19 cellular contexts compared by ENCODE assay signal in genomic region chr5:69131304-69131703, GRCh38. TPM values are rescaled to one million over a fixed set of nuclear protein-coding genes. Genes with fewer than 3 reads are reported as not detected.
DNase-seq lines count a peak whose midpoint lies in the region; TF ChIP-seq lines count a peak whose summit lies in the region.
"Had no signal": no experiment of that assay in that cellular context is flagged by ENCODE, and none has a peak within 500 bp of the region (broad histone marks: within the 10 kb centered on the region; RNA-seq: fewer than 3 reads in every experiment).

No MANE protein-coding gene starts in this region.

- H3K4me1 Mint-ChIP-seq in activated naive CD4-positive, alpha-beta T cell treated with anti-CD3 and anti-CD28 coated beads, Interleukin-2, amount 50 U/mL, for 24 hours = no peaks in the 10 kb centered on the region
- no peaks in the 10 kb centered on the region for H3K4me1 Mint-ChIP-seq in activated naive CD4-positive, alpha-beta T cell treated with anti-CD3 and anti-CD28 coated beads for 36 hours (ENCODE audit: low read depth)
- H3K4me1 Mint-ChIP-seq in mesothelial cell of epicardium = no peaks in the 10 kb centered on the region
- no peaks in the 10 kb centered on the region for H3K4me1 Mint-ChIP-seq in glutamatergic neuron (ENCODE audit: low read depth, unreplicated experiment)
- H3K4me1 Mint-ChIP-seq: CD4-positive, alpha-beta memory T cell had no signal

- TF ChIP-seq CTCF in esophagus muscularis mucosa (IDR thresholded peaks at IDR 0.05) (no peak), mesothelial cell of epicardium (IDR thresholded peaks at IDR 0.05; ENCODE audit: unreplicated experiment) (no peak), glutamatergic neuron (IDR thresholded peaks at IDR 0.05; ENCODE audit: partially characterized antibody, unreplicated experiment) (no peak)

- H3K4me3 ChIP-seq in esophagus muscularis mucosa = no peak overlapping the region
- H3K4me3 ChIP-seq: BLaER1 had no signal

- H3K9me3 ChIP-seq in esophagus muscularis mucosa = no peaks in the 10 kb centered on the region
- H3K9me3 ChIP-seq: BLaER1 had no signal

- peaks cover 11 to 71% (median 41%) of the 10 kb centered on the region in 4 donors for H3K36me3 ChIP-seq in esophagus muscularis mucosa

- TF ChIP-seq EP300 in esophagus muscularis mucosa (IDR thresholded peaks at IDR 0.05) = no peak

- H3K4me3 Mint-ChIP-seq in activated naive CD4-positive, alpha-beta T cell treated with anti-CD3 and anti-CD28 coated beads, Interleukin-2, amount 50 U/mL, for 24 hours = no peak overlapping the region
- no peak overlapping the region for H3K4me3 Mint-ChIP-seq in activated naive CD4-positive, alpha-beta T cell treated with anti-CD3 and anti-CD28 coated beads for 36 hours
- H3K4me3 Mint-ChIP-seq in mesothelial cell of epicardium (no peak overlapping the region), glutamatergic neuron (ENCODE audit: unreplicated experiment) (no peak overlapping the region)
- H3K4me3 Mint-ChIP-seq: CD14-positive monocyte; CD4-positive, alpha-beta memory T cell; HFFc6 had no signal

- no peaks in the 10 kb centered on the region for H3K9me3 Mint-ChIP-seq in activated naive CD4-positive, alpha-beta T cell treated with anti-CD3 and anti-CD28 coated beads, Interleukin-2, amount 50 U/mL, for 24 hours
- no peaks in the 10 kb centered on the region for H3K9me3 Mint-ChIP-seq in activated naive CD4-positive, alpha-beta T cell treated with anti-CD3 and anti-CD28 coated beads for 36 hours
- H3K9me3 Mint-ChIP-seq in mesothelial cell of epicardium = no peaks in the 10 kb centered on the region
- H3K9me3 Mint-ChIP-seq in glutamatergic neuron (ENCODE audit: unreplicated experiment) = no peaks in the 10 kb centered on the region
- H3K9me3 Mint-ChIP-seq: CD14-positive monocyte, HFFc6 had no signal

- DNase-seq in activated naive CD4-positive, alpha-beta T cell treated with anti-CD3 and anti-CD28 coated beads for 36 hours = no peak
- peak; percentile 9 for DNase-seq in NCI-H526 treated with DMSO at 0.1 percent for 48 hours (lab: John Stamatoyannopoulos, UW)
- DNase-seq in esophagus muscularis mucosa (ENCODE audit: extremely low spot score) = peak; percentile 12
- DNase-seq in medulla oblongata (ENCODE audit: extremely low spot score) = no peak
- DNase-seq in mesothelial cell of epicardium (ENCODE audit: low spot score in 2 of 2, unreplicated experiment in 2 of 2) = no peak
- DNase-seq in glutamatergic neuron = no peak
- DNase-seq: CD4-positive, alpha-beta memory T cell; DMS153; DMS79; GF-D8; GOT3; H7; HFFc6; IMR-90 had no signal

- no peaks in the 10 kb centered on the region for H3K27me3 ChIP-seq in esophagus muscularis mucosa
- H3K27me3 ChIP-seq: BLaER1 had no signal

- no peaks in the 10 kb centered on the region for H3K4me1 ChIP-seq in esophagus muscularis mucosa
- H3K4me1 ChIP-seq: BLaER1 had no signal

- peak overlapping the region; percentile 7 for H3K27ac Mint-ChIP-seq in activated naive CD4-positive, alpha-beta T cell treated with anti-CD3 and anti-CD28 coated beads, Interleukin-2, amount 50 U/mL, for 24 hours
- H3K27ac Mint-ChIP-seq in activated naive CD4-positive, alpha-beta T cell treated with anti-CD3 and anti-CD28 coated beads for 36 hours = no peak overlapping the region
- H3K27ac Mint-ChIP-seq in mesothelial cell of epicardium (no peak overlapping the region), glutamatergic neuron (ENCODE audit: unreplicated experiment) (no peak overlapping the region)
- H3K27ac Mint-ChIP-seq: CD4-positive, alpha-beta memory T cell; HFFc6 had no signal

- no peak overlapping the region for H3K27ac ChIP-seq in esophagus muscularis mucosa (replicated peaks in 1 of 4)
- H3K27ac ChIP-seq: 22Rv1, BLaER1, HL-60 had no signal

- no peaks in the 10 kb centered on the region for H3K27me3 Mint-ChIP-seq in activated naive CD4-positive, alpha-beta T cell treated with anti-CD3 and anti-CD28 coated beads, Interleukin-2, amount 50 U/mL, for 24 hours
- H3K27me3 Mint-ChIP-seq in activated naive CD4-positive, alpha-beta T cell treated with anti-CD3 and anti-CD28 coated beads for 36 hours (ENCODE audit: low read depth) = no peaks in the 10 kb centered on the region
- H3K27me3 Mint-ChIP-seq in mesothelial cell of epicardium (ENCODE audit: low read depth) (no peaks in the 10 kb centered on the region), glutamatergic neuron (ENCODE audit: unreplicated experiment) (no peaks in the 10 kb centered on the region)
- H3K27me3 Mint-ChIP-seq: CD4-positive, alpha-beta memory T cell had no signal

- peaks cover 21% of the 10 kb centered on the region for H3K36me3 Mint-ChIP-seq in activated naive CD4-positive, alpha-beta T cell treated with anti-CD3 and anti-CD28 coated beads, Interleukin-2, amount 50 U/mL, for 24 hours
- peaks cover 26% of the 10 kb centered on the region for H3K36me3 Mint-ChIP-seq in activated naive CD4-positive, alpha-beta T cell treated with anti-CD3 and anti-CD28 coated beads for 36 hours (ENCODE audit: low read depth)
- H3K36me3 Mint-ChIP-seq in mesothelial cell of epicardium = peaks cover 31% of the 10 kb centered on the region
- H3K36me3 Mint-ChIP-seq in glutamatergic neuron (ENCODE audit: unreplicated experiment) = no peaks in the 10 kb centered on the region

- intact Hi-C loops in activated naive CD4-positive, alpha-beta T cell treated with anti-CD3 and anti-CD28 coated beads for 36 hours (cut with micrococcal nuclease) = no loop called here
- intact Hi-C loops in esophagus muscularis mucosa (cut with DNase I) = no loop called here

- CTCF ChIA-PET in activated naive CD4-positive, alpha-beta T cell treated with anti-CD3 and anti-CD28 coated beads for 36 hours (lab: Charles Lee) = no interaction called here

- TF ChIP-seq POLR2A in esophagus muscularis mucosa (IDR thresholded peaks at IDR 0.05; ENCODE audit: low read depth) = no peak

RNA-seq across cellular contexts. Expression of gene CCNB1, which starts 35.6 kb away (rescaled TPM):
- 100 to 1,000 TPM; 209 to 211 TPM for total RNA-seq in activated naive CD4-positive, alpha-beta T cell treated with anti-CD3 and anti-CD28 coated beads for 36 hours
- total RNA-seq in esophagus muscularis mucosa (1 to 10 TPM in 3 of 4 donors, under 1 TPM in 1; 0.83 to 2.8 (median 2.2) TPM), mesothelial cell of epicardium (55.3 to 62.7 TPM (median 60.5 TPM) in 3 replicates), glutamatergic neuron (ENCODE audit: unreplicated experiment) (29.6 TPM)

RNA-seq across cellular contexts. Expression of gene SLC30A5, which starts 37.5 kb away (rescaled TPM):
- 10 to 100 TPM; 30.0 to 36.2 TPM for total RNA-seq in activated naive CD4-positive, alpha-beta T cell treated with anti-CD3 and anti-CD28 coated beads for 36 hours
- 10 to 100 TPM; 29.2 to 35.1 (median 32.5) TPM for total RNA-seq in esophagus muscularis mucosa
- 49.0 to 57.5 TPM (median 56.0 TPM) in 3 replicates for total RNA-seq in mesothelial cell of epicardium
- total RNA-seq in glutamatergic neuron (ENCODE audit: unreplicated experiment) = 17.9 TPM

RNA-seq across cellular contexts. Expression of gene CENPH, which starts 58.1 kb away (rescaled TPM):
- total RNA-seq in activated naive CD4-positive, alpha-beta T cell treated with anti-CD3 and anti-CD28 coated beads for 36 hours = 10 to 100 TPM; 93.0 to 95.2 TPM
- 1 to 10 TPM in 2 of 4 donors, under 1 TPM in 1, not detected in 1; 0.66 to 2.4 (median 2.2) TPM for total RNA-seq in esophagus muscularis mucosa
- 14.8 to 15.3 TPM (median 15.1 TPM) in 3 replicates for total RNA-seq in mesothelial cell of epicardium
- total RNA-seq in glutamatergic neuron (ENCODE audit: unreplicated experiment) = 9.5 TPM

Comparison
In these comparisons a context has a peak if more than half of its experiments do, and no peak if none do; other contexts are left out.
1. DNase-seq: peak in NCI-H526 treated with DMSO at 0.1 percent for 48 hours (single experiment) and esophagus muscularis mucosa (single experiment); none in activated naive CD4-positive, alpha-beta T cell treated with anti-CD3 and anti-CD28 coated beads for 36 hours (single experiment), medulla oblongata (single experiment), mesothelial cell of epicardium (0 of 2) and glutamatergic neuron (single experiment).